1 cellular context compared by ENCODE assay signal in genomic region chr3:138210528-138210927, GRCh38.
TF ChIP-seq lines count a peak whose summit lies in the region.

No MANE protein-coding gene starts in this region.

TF ChIP-seq in WTC11, 78 proteins besides CTCF, POLR2A, EP300 and RAD21 (continued from another document):
- TF ChIP-seq KAT7 (CRISPR knock-in tag; IDR thresholded peaks at IDR 0.05; ENCODE audit: borderline replicate concordance), result no peak
- TF ChIP-seq RORB (CRISPR knock-in tag; IDR thresholded peaks at IDR 0.05), result no peak
- no peak for TF ChIP-seq ZNF138 (CRISPR knock-in tag; conservative IDR thresholded peaks at IDR 0.05)
- no peak for TF ChIP-seq OVOL2 (CRISPR knock-in tag; IDR thresholded peaks at IDR 0.05; ENCODE audit: borderline replicate concordance)
- TF ChIP-seq ETV6 (CRISPR knock-in tag; IDR thresholded peaks at IDR 0.05), result no peak
- no peak for TF ChIP-seq TEAD1 (CRISPR knock-in tag; IDR thresholded peaks at IDR 0.05)
- no peak for TF ChIP-seq SMAD3 (CRISPR knock-in tag; IDR thresholded peaks at IDR 0.05; ENCODE audit: borderline replicate concordance)
- TF ChIP-seq CREB1 (CRISPR knock-in tag; IDR thresholded peaks at IDR 0.05), result no peak
- TF ChIP-seq ATF1 (CRISPR knock-in tag; IDR thresholded peaks at IDR 0.05), result no peak
- no peak for TF ChIP-seq GTF2I (CRISPR knock-in tag; conservative IDR thresholded peaks at IDR 0.05)
